10 cellular contexts compared by ENCODE assay signal in the genomic region with DNA sequence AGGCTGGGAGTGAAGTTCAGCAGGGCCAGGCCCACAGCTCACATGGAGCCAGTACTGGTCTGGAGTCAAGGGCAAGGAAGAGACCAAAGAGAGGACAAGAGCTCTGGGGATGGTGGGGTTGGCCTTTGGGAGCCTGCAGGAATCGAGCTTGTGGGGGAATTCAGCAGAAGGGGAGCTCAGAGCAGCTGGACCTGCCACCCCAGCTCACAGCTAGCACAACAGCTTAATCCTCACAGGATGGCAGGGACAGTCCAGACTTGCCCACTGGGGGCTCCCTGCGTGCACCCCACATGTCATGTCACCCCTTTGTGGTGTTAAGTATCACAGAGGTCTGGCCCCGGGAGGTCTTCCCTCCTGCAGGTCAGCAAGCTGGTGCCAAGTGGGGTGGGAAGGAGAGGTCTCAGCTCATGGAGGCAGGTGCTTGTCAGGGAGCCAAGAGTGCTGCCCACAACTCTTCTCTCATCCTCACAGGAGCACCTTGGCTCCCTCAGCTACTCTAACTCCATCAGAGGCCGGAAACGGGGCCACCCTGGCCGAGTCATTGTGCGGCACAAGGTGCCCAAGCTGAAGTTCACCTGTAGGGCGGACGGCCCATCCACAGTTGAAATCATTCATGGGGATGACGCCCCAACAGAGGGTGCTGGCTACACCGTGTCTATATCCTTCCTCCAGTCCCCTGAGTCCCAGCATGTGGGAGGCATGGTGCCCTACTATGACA. TPM values are rescaled to one million over a fixed set of nuclear protein-coding genes. Genes with fewer than 3 reads are reported as not detected.
"Had no signal": no experiment of that assay in that cellular context is flagged by ENCODE, and none has a peak within 500 bp of the region (broad histone marks: within the 10 kb centered on the region; RNA-seq: fewer than 3 reads in every experiment).

No MANE protein-coding gene starts in this region.

- DNase-seq: GM23248, GOT3, H7, HFFc6, IMR-90, KG1 had no signal

- ATAC-seq: HCT116, K562 had no signal

- H3K27ac ChIP-seq: GM23248 had no signal

- H3K36me3 ChIP-seq: HAP-1 had no signal

- H3K9me3 ChIP-seq: HAP-1 had no signal

- H3K4me1 ChIP-seq: HAP-1 had no signal

- H3K4me3 ChIP-seq: GM23248, HAP-1, K562 had no signal

- H3K9ac ChIP-seq: GM23248 had no signal

- H2AFZ ChIP-seq: GM23248 had no signal

RNA-seq across cellular contexts. Expression of a gene that starts 22.5 kb away (rescaled TPM):
- total RNA-seq: HT-29 had no signal

RNA-seq across cellular contexts. Expression of a gene that starts 56.2 kb away (rescaled TPM):
- total RNA-seq: HT-29 had no signal
